1 cellular context compared by ENCODE assay signal in the genomic region with DNA sequence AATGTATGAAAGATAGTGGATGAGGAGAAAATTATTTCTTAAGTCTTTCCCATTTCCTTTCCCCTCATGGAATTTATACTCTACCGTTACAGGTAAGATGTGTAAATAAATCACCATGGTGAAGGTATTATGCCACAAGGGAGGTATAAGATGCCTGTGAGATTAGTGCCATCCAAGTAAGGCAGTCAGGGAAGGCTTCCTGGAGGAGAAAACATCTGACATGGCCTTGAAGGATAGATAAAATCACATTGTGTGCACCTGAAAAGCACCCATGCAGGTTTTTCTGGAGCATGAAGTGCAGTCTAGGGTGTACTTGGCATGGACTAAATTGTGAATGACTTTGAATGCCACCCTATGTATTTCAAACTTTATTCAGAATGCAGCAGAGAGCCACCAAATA.
TF ChIP-seq lines count a peak whose summit lies in the region.

No MANE protein-coding gene starts in this region.

TF ChIP-seq in K562, 482 proteins besides CTCF, POLR2A, EP300 and RAD21:
- TF ChIP-seq ZNF143 (CRISPR knock-in tag; IDR thresholded peaks at IDR 0.05), result no peak
- TF ChIP-seq, protein P1, sequence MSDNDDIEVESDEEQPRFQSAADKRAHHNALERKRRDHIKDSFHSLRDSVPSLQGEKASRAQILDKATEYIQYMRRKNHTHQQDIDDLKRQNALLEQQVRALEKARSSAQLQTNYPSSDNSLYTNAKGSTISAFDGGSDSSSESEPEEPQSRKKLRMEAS (CRISPR knock-in tag; IDR thresholded peaks at IDR 0.05), result no peak
- TF ChIP-seq, protein P2, sequence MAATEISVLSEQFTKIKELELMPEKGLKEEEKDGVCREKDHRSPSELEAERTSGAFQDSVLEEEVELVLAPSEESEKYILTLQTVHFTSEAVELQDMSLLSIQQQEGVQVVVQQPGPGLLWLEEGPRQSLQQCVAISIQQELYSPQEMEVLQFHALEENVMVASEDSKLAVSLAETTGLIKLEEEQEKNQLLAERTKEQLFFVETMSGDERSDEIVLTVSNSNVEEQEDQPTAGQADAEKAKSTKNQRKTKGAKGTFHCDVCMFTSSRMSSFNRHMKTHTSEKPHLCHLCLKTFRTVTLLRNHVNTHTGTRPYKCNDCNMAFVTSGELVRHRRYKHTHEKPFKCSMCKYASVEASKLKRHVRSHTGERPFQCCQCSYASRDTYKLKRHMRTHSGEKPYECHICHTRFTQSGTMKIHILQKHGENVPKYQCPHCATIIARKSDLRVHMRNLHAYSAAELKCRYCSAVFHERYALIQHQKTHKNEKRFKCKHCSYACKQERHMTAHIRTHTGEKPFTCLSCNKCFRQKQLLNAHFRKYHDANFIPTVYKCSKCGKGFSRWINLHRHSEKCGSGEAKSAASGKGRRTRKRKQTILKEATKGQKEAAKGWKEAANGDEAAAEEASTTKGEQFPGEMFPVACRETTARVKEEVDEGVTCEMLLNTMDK (IDR thresholded peaks at IDR 0.05; ENCODE audit: borderline replicate concordance, insufficient read depth, low read depth, low read length, poor library complexity, severe bottlenecking), result no peak
- no peak for TF ChIP-seq POU5F1 (IDR thresholded peaks at IDR 0.05; ENCODE audit: borderline replicate concordance, low read depth, low read length, partially characterized antibody)
- peak; percentile 90 for TF ChIP-seq ZFP36 (IDR thresholded peaks at IDR 0.05; ENCODE audit: low read depth, low read length, partially characterized antibody)
- no peak for TF ChIP-seq ZNF133 (CRISPR knock-in tag; IDR thresholded peaks at IDR 0.05)
- no peak for TF ChIP-seq ZC3H8 (IDR thresholded peaks at IDR 0.05)
- TF ChIP-seq, protein P3, sequence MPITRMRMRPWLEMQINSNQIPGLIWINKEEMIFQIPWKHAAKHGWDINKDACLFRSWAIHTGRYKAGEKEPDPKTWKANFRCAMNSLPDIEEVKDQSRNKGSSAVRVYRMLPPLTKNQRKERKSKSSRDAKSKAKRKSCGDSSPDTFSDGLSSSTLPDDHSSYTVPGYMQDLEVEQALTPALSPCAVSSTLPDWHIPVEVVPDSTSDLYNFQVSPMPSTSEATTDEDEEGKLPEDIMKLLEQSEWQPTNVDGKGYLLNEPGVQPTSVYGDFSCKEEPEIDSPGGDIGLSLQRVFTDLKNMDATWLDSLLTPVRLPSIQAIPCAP (CRISPR knock-in tag; IDR thresholded peaks at IDR 0.05; ENCODE audit: borderline replicate concordance), result no peak
- no peak for TF ChIP-seq BHLHE40 (IDR thresholded peaks at IDR 0.05; ENCODE audit: low read length)
- no peak for TF ChIP-seq GTF2E2 (tag; IDR thresholded peaks at IDR 0.05)
- no peak for TF ChIP-seq ZNF57 (CRISPR knock-in tag; IDR thresholded peaks at IDR 0.05)
- TF ChIP-seq RBM25 (IDR thresholded peaks at IDR 0.05; ENCODE audit: low read depth, low read length, severe bottlenecking), result peak; percentile 77
- TF ChIP-seq KAT8 (IDR thresholded peaks at IDR 0.05; ENCODE audit: low read depth), result no peak
- no peak for TF ChIP-seq NCOA2 (IDR thresholded peaks at IDR 0.05; ENCODE audit: partially characterized antibody in 2 of 2)
- TF ChIP-seq KLF6 (CRISPR knock-in tag; IDR thresholded peaks at IDR 0.05; ENCODE audit: borderline replicate concordance), result no peak
- TF ChIP-seq BRD9 (IDR thresholded peaks at IDR 0.05; ENCODE audit: low read depth, partially characterized antibody), result no peak
